ENCODE assay signal across 32 cellular contexts in the genomic region with DNA sequence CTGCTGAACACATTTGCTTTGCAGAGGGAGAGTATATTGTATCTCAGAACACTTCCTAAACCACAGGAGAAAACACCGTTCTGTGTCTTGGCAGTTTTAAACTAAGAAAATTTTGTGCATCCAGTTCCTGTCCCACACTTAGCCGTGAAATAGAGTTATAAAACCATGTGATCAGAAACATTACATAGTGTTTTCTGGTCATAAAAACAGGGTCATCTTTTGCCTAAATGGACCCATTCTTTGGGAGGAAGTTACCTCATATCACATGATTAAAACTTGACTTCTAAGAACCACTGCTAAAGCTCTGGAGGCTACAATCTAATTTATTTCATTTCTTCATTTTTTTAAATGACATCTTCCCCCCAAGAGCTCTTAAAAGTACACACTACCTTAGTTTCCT.
"Had no signal": no experiment of that assay in that cellular context is flagged by ENCODE, and none has a peak within 500 bp of the region (broad histone marks: within the 10 kb centered on the region; RNA-seq: fewer than 3 reads in every experiment).

No MANE protein-coding gene starts in this region.

- H3K4me1 ChIP-seq: adrenal gland, body of pancreas, colonic mucosa, gastrocnemius medialis had no signal

- H3K27ac ChIP-seq: adrenal gland, body of pancreas, colonic mucosa, gastrocnemius medialis, heart left ventricle had no signal

- H3K9me3 Mint-ChIP-seq: activated CD4-positive, alpha-beta memory T cell treated with anti-CD3 and anti-CD28 coated beads, Interleukin-2, amount 10 ng/mL, durations not matched to agents 7 days and 5 days; activated CD4-positive, alpha-beta T cell treated with anti-CD3 and anti-CD28 coated beads, Interleukin-2, amount 10 ng/mL, durations not matched to agents 7 days and 5 days; activated naive CD4-positive, alpha-beta T cell treated with anti-CD3 and anti-CD28 coated beads, Interleukin-2, amount 50 U/mL, for 24 hours; activated naive CD8-positive, alpha-beta T cell treated with anti-CD3 and anti-CD28 coated beads for 36 hours; activated T-cell treated with anti-CD3 and anti-CD28 coated beads, Interleukin-2, amount 50 U/mL, for 24 hours had no signal

- H3K9me3 ChIP-seq: adrenal gland, body of pancreas, colonic mucosa, gastrocnemius medialis, heart left ventricle had no signal

- DNase-seq: activated CD4-positive, alpha-beta memory T cell treated with anti-CD3 and anti-CD28 coated beads, Interleukin-2, amount 10 ng/mL, durations not matched to agents 7 days and 5 days; activated CD4-positive, alpha-beta T cell treated with anti-CD3 and anti-CD28 coated beads for 36 hours; activated CD4-positive, alpha-beta T cell treated with anti-CD3 and anti-CD28 coated beads, Interleukin-2, amount 10 ng/mL, durations not matched to agents 7 days and 5 days; activated CD4-positive, alpha-beta T cell treated with anti-CD3 and anti-CD28 coated beads, Interleukin-2, amount 50 U/mL, for 4 hours; activated CD4-positive, CD25-positive, alpha-beta regulatory T cell; activated CD4-positive, CD25-positive, alpha-beta regulatory T cell treated with anti-CD3 and anti-CD28 coated beads, Interleukin-2, amount 50 U/mL, for 72 hours; activated CD8-positive, alpha-beta memory T cell treated with anti-CD3 and anti-CD28 coated beads, Interleukin-2, amount 50 U/mL, for 48 hours; activated gamma-delta T cell; activated naive CD4-positive, alpha-beta T cell; activated naive CD8-positive, alpha-beta T cell treated with anti-CD3 and anti-CD28 coated beads for 36 hours; activated naive CD8-positive, alpha-beta T cell treated with anti-CD3 and anti-CD28 coated beads, Interleukin-2, amount 50 U/mL, for 24 hours; activated T-cell treated with anti-CD3 and anti-CD28 coated beads for 4 hours; activated T-cell treated with anti-CD3 and anti-CD28 coated beads, Interleukin-2, amount 50 U/mL, for 24 hours; activated T-cell treated with anti-CD3 and anti-CD28 coated beads, Interleukin-2, amount 50 U/mL, for 72 hours; adrenal gland; amygdala; aorta; body of pancreas; central memory CD4-positive, alpha-beta T cell; cerebellar nuclear complex; colonic mucosa; effector memory CD4-positive, alpha-beta T cell; endodermal cell; foreskin fibroblast; gastrocnemius medialis; glutamatergic neuron; heart left ventricle; T-helper 1 cell; T-helper 17 cell; T1000 had no signal

- H3K4me1 Mint-ChIP-seq: activated CD4-positive, alpha-beta memory T cell treated with anti-CD3 and anti-CD28 coated beads, Interleukin-2, amount 10 ng/mL, durations not matched to agents 7 days and 5 days; activated CD4-positive, alpha-beta T cell treated with anti-CD3 and anti-CD28 coated beads for 36 hours; activated CD4-positive, alpha-beta T cell treated with anti-CD3 and anti-CD28 coated beads, Interleukin-2, amount 10 ng/mL, durations not matched to agents 7 days and 5 days; activated naive CD4-positive, alpha-beta T cell treated with anti-CD3 and anti-CD28 coated beads, Interleukin-2, amount 50 U/mL, for 24 hours; activated naive CD8-positive, alpha-beta T cell treated with anti-CD3 and anti-CD28 coated beads for 36 hours; activated naive CD8-positive, alpha-beta T cell treated with anti-CD3 and anti-CD28 coated beads, Interleukin-2, amount 50 U/mL, for 24 hours; T-helper 17 cell had no signal

- H3K4me3 Mint-ChIP-seq: activated CD4-positive, alpha-beta memory T cell treated with anti-CD3 and anti-CD28 coated beads, Interleukin-2, amount 10 ng/mL, durations not matched to agents 7 days and 5 days; activated CD4-positive, alpha-beta T cell treated with anti-CD3 and anti-CD28 coated beads for 36 hours; activated CD4-positive, alpha-beta T cell treated with anti-CD3 and anti-CD28 coated beads, Interleukin-2, amount 10 ng/mL, durations not matched to agents 7 days and 5 days; activated naive CD4-positive, alpha-beta T cell treated with anti-CD3 and anti-CD28 coated beads, Interleukin-2, amount 50 U/mL, for 24 hours; activated naive CD8-positive, alpha-beta T cell treated with anti-CD3 and anti-CD28 coated beads for 36 hours; activated naive CD8-positive, alpha-beta T cell treated with anti-CD3 and anti-CD28 coated beads, Interleukin-2, amount 50 U/mL, for 24 hours; activated T-cell treated with anti-CD3 and anti-CD28 coated beads, Interleukin-2, amount 50 U/mL, for 24 hours; activated T-cell treated with anti-CD3 and anti-CD28 coated beads, Interleukin-2, amount 50 U/mL, for 72 hours; endodermal cell; T-helper 17 cell; T-helper 2 cell treated with Interferon-gamma antibody and Interleukin-4, amounts not matched to agents 5 μg/mL and 100 μg/mL, for 36 hours had no signal

- H3K4me3 ChIP-seq: adrenal gland, body of pancreas, colonic mucosa, gastrocnemius medialis, heart left ventricle had no signal

- H3K36me3 ChIP-seq: adrenal gland, colonic mucosa, gastrocnemius medialis, heart left ventricle had no signal

- H3K36me3 Mint-ChIP-seq: activated naive CD4-positive, alpha-beta T cell treated with anti-CD3 and anti-CD28 coated beads, Interleukin-2, amount 50 U/mL, for 24 hours; activated naive CD8-positive, alpha-beta T cell treated with anti-CD3 and anti-CD28 coated beads for 36 hours had no signal

- H3K27me3 Mint-ChIP-seq: activated CD4-positive, alpha-beta memory T cell treated with anti-CD3 and anti-CD28 coated beads, Interleukin-2, amount 10 ng/mL, durations not matched to agents 7 days and 5 days; activated CD4-positive, alpha-beta T cell treated with anti-CD3 and anti-CD28 coated beads, Interleukin-2, amount 10 ng/mL, durations not matched to agents 7 days and 5 days; activated naive CD4-positive, alpha-beta T cell treated with anti-CD3 and anti-CD28 coated beads, Interleukin-2, amount 50 U/mL, for 24 hours; activated naive CD8-positive, alpha-beta T cell treated with anti-CD3 and anti-CD28 coated beads for 36 hours; T-helper 17 cell had no signal

- H3K27ac Mint-ChIP-seq: activated CD4-positive, alpha-beta memory T cell treated with anti-CD3 and anti-CD28 coated beads, Interleukin-2, amount 10 ng/mL, durations not matched to agents 7 days and 5 days; activated CD4-positive, alpha-beta T cell treated with anti-CD3 and anti-CD28 coated beads for 36 hours; activated CD4-positive, alpha-beta T cell treated with anti-CD3 and anti-CD28 coated beads, Interleukin-2, amount 10 ng/mL, durations not matched to agents 7 days and 5 days; activated naive CD4-positive, alpha-beta T cell treated with anti-CD3 and anti-CD28 coated beads, Interleukin-2, amount 50 U/mL, for 24 hours; activated naive CD8-positive, alpha-beta T cell treated with anti-CD3 and anti-CD28 coated beads for 36 hours; activated naive CD8-positive, alpha-beta T cell treated with anti-CD3 and anti-CD28 coated beads, Interleukin-2, amount 50 U/mL, for 24 hours; activated T-cell treated with anti-CD3 and anti-CD28 coated beads, Interleukin-2, amount 50 U/mL, for 24 hours; activated T-cell treated with anti-CD3 and anti-CD28 coated beads, Interleukin-2, amount 50 U/mL, for 72 hours; endodermal cell; T-helper 17 cell; T-helper 2 cell treated with Interferon-gamma antibody and Interleukin-4, amounts not matched to agents 5 μg/mL and 100 μg/mL, for 36 hours had no signal
